ENCODE assay signal across 8 cellular contexts in genomic region chr3:131361464-131362421, GRCh38.
A peak's percentile ranks its signal among the peaks of the same experiment; 100 is the strongest.
DNase-seq lines count a peak whose midpoint lies in the region; ATAC-seq and TF ChIP-seq lines count a peak whose summit lies in the region.

No MANE protein-coding gene starts in this region.

- in situ Hi-C loops in GM13977 (cut with MboI; ENCODE audit: low pct_unique_long_range_greater_than_20kb, low sequenced_read_pairs, unreplicated experiment), result no loop called here

- H3K27me3 Mint-ChIP-seq in dendritic cell treated with granulocyte-macrophage colony-stimulating factor and Interleukin-4, amounts not matched to agents 40 ng/mL and 50 ng/mL, for 4 days, result no peaks in the 10 kb centered on the region

- H3K27ac Mint-ChIP-seq in dendritic cell treated with granulocyte-macrophage colony-stimulating factor and Interleukin-4, amounts not matched to agents 40 ng/mL and 50 ng/mL, for 4 days, result peak overlapping the region; percentile 99

- intact Hi-C loops in dendritic cell treated with granulocyte-macrophage colony-stimulating factor and Interleukin-4, amounts not matched to agents 40 ng/mL and 50 ng/mL, for 4 days (cut with micrococcal nuclease), result loop anchor here (1.0 to 10.0 kb wide), 5 partner anchors 20 to 1056 kb away; partner anchors contain the start of genes ASTE1, DNAJC13, NEK11 and NUDT16

- peaks cover 56% of the 10 kb centered on the region for H3K4me1 Mint-ChIP-seq in dendritic cell treated with granulocyte-macrophage colony-stimulating factor and Interleukin-4, amounts not matched to agents 40 ng/mL and 50 ng/mL, for 4 days (ENCODE audit: low read depth)

- no peak for TF ChIP-seq CTCF in GM13977 (IDR thresholded peaks at IDR 0.05; ENCODE audit: extremely low read depth, insufficient read depth, missing control alignments)

- H3K4me3 Mint-ChIP-seq in dendritic cell treated with granulocyte-macrophage colony-stimulating factor and Interleukin-4, amounts not matched to agents 40 ng/mL and 50 ng/mL, for 4 days, result peak overlapping the region; percentile 84

- peaks cover 43% of the 10 kb centered on the region for H3K36me3 Mint-ChIP-seq in dendritic cell treated with granulocyte-macrophage colony-stimulating factor and Interleukin-4, amounts not matched to agents 40 ng/mL and 50 ng/mL, for 4 days (ENCODE audit: low read depth)

- DNase-seq in GM13977 (ENCODE audit: low spot score) (peak; percentile 60), NOMO-1 (lab: John Stamatoyannopoulos, UW; ENCODE audit: unreplicated experiment in 2 of 2) (peak; percentile 100), NCI-H526 treated with DMSO at 0.1 percent for 48 hours (lab: John Stamatoyannopoulos, UW) (no peak)
- no peak for DNase-seq in stimulated activated naive CD8-positive, alpha-beta T cell treated with anti-CD3 and anti-CD28 coated beads, Interleukin-15, Interleukin-2, amounts not matched to agents 100 U/mL and 50 U/mL, for 24 hours

- H3K27ac ChIP-seq in layer of hippocampus (ENCODE audit: low read depth, low read length), result peak overlapping the region; percentile 43

- H3K9me3 Mint-ChIP-seq in dendritic cell treated with granulocyte-macrophage colony-stimulating factor and Interleukin-4, amounts not matched to agents 40 ng/mL and 50 ng/mL, for 4 days, result no peaks in the 10 kb centered on the region

- no peaks in the 10 kb centered on the region for H3K27me3 ChIP-seq in layer of hippocampus (ENCODE audit: control insufficient read depth, insufficient read depth, low read length)

- ATAC-seq in HG02610 (IDR thresholded peaks at IDR 0.05; ENCODE audit: unreplicated experiment) (peak; percentile 98), GM21360 (IDR thresholded peaks at IDR 0.05; ENCODE audit: unreplicated experiment) (no peak)
- peak; percentile 23 for ATAC-seq in stimulated activated naive CD8-positive, alpha-beta T cell treated with anti-CD3 and anti-CD28 coated beads, Interleukin-15, Interleukin-2, amounts not matched to agents 100 U/mL and 50 U/mL, for 24 hours

Comparison
In these comparisons a context has a peak if more than half of its experiments do, and no peak if none do; other contexts are left out.
1. DNase-seq: peak in GM13977 (single experiment) and NOMO-1 (2 of 2); none in stimulated activated naive CD8-positive, alpha-beta T cell treated with anti-CD3 and anti-CD28 coated beads, Interleukin-15, Interleukin-2, amounts not matched to agents 100 U/mL and 50 U/mL, for 24 hours (single experiment) and NCI-H526 treated with DMSO at 0.1 percent for 48 hours (single experiment).